8 cellular contexts compared by ENCODE assay signal in genomic region chr11:1572200-1573076, GRCh38. TPM values are rescaled to one million over a fixed set of nuclear protein-coding genes. Genes with fewer than 3 reads are reported as not detected.
DNase-seq lines count a peak whose midpoint lies in the region; ATAC-seq, FAIRE-seq and TF ChIP-seq lines count a peak whose summit lies in the region.

DUSP8 (minus strand) TSS chr11:1572271; CDS start chr11:1565826, 6,445 bp downstream.

- no peak for TF ChIP-seq POLR2A in GM12892 (IDR thresholded peaks at IDR 0.05; ENCODE audit: low read depth, low read length)

- no peaks in the 10 kb centered on the region for H3K36me3 ChIP-seq in left lung

- H3K4me1 ChIP-seq in left lung, result peaks cover 8 to 34% of the 10 kb centered on the region in 2 donors

- peak within 1 kb of the TSS; percentile 30 for H3K4me3 Mint-ChIP-seq in activated CD4-positive, alpha-beta memory T cell treated with anti-CD3 and anti-CD28 coated beads, Interleukin-2, amount 10 ng/mL, durations not matched to agents 7 days and 5 days

- H3K9me3 ChIP-seq in left lung, result no peaks in the 10 kb centered on the region

- no peak for TF ChIP-seq CTCF in left lung (IDR thresholded peaks at IDR 0.05)

- peak; percentile 67 for FAIRE-seq in GM12892 (lab: Jason Lieb, UNC)

- H3K27me3 Mint-ChIP-seq in activated CD4-positive, alpha-beta memory T cell treated with anti-CD3 and anti-CD28 coated beads, Interleukin-2, amount 10 ng/mL, durations not matched to agents 7 days and 5 days, result peaks cover 35% of the 10 kb centered on the region

- H3K9me3 Mint-ChIP-seq in activated CD4-positive, alpha-beta memory T cell treated with anti-CD3 and anti-CD28 coated beads, Interleukin-2, amount 10 ng/mL, durations not matched to agents 7 days and 5 days, result no peaks in the 10 kb centered on the region

- intact Hi-C loops in left lung (cut with DNase I), result no loop called here

- peak within 1 kb of the TSS; percentile 48 to 53 for H3K4me3 ChIP-seq in left lung

- POLR2A ChIA-PET in activated CD4-positive, alpha-beta memory T cell treated with anti-CD3 and anti-CD28 coated beads, Interleukin-2, amount 10 ng/mL, durations not matched to agents 7 days and 5 days (lab: Charles Lee), result interaction anchor here (1.1 kb wide), 1 partner anchor 17 kb away, joined by 3 read pairs; no protein-coding TSS in a partner anchor

- no peaks in the 10 kb centered on the region for H3K36me3 Mint-ChIP-seq in activated CD4-positive, alpha-beta memory T cell treated with anti-CD3 and anti-CD28 coated beads, Interleukin-2, amount 10 ng/mL, durations not matched to agents 7 days and 5 days (ENCODE audit: low read depth)

- ATAC-seq in HG03135 (IDR thresholded peaks at IDR 0.05; ENCODE audit: unreplicated experiment), result peak; percentile 50
- peak; percentile 45 for ATAC-seq in left lung
- no peak for ATAC-seq in GM21447 (IDR thresholded peaks at IDR 0.05; ENCODE audit: unreplicated experiment)

- H3K4me1 Mint-ChIP-seq in activated CD4-positive, alpha-beta memory T cell treated with anti-CD3 and anti-CD28 coated beads, Interleukin-2, amount 10 ng/mL, durations not matched to agents 7 days and 5 days, result peaks cover 11% of the 10 kb centered on the region

- peak within 1 kb of the TSS; percentile 53 to 83 for H3K27ac ChIP-seq in left lung

- CTCF ChIA-PET in activated CD4-positive, alpha-beta memory T cell treated with anti-CD3 and anti-CD28 coated beads, Interleukin-2, amount 10 ng/mL, durations not matched to agents 7 days and 5 days (lab: Charles Lee), result interaction anchor here (0.7 to 5.1 kb wide), 2 partner anchors 25 to 26 kb away, joined by 6 to 44 read pairs; no protein-coding TSS in a partner anchor

- DNase-seq in GM12892 (ENCODE audit: insufficient read length) (peak; percentile 90), NCI-H510A (lab: John Stamatoyannopoulos, UW) (peak; percentile 63), dermis microvascular lymphatic vessel endothelial cell (ENCODE audit: low read depth in 2 of 2) (peak; percentile 64 to 89), left lung (peak; percentile 88)
- DNase-seq in activated CD4-positive, alpha-beta memory T cell treated with anti-CD3 and anti-CD28 coated beads, Interleukin-2, amount 10 ng/mL, durations not matched to agents 7 days and 5 days, result peak; percentile 92
- DNase-seq in stimulated activated CD4-positive, alpha-beta T cell treated with anti-CD3 and anti-CD28 coated beads, Interleukin-1b, Interleukin-23, amount 100 ng/mL, for 24 hours (ENCODE audit: low read depth in 4 of 4, low spot score in 1 of 4), result peak; percentile 79 to 88 (median 85)

- H3K27ac Mint-ChIP-seq in activated CD4-positive, alpha-beta memory T cell treated with anti-CD3 and anti-CD28 coated beads, Interleukin-2, amount 10 ng/mL, durations not matched to agents 7 days and 5 days, result no peak within 1 kb of the TSS

- peaks cover 3 to 81% of the 10 kb centered on the region in 2 donors for H3K27me3 ChIP-seq in left lung

RNA-seq across cellular contexts. Expression of gene DUSP8, which starts in this region (rescaled TPM):
- polyA plus RNA-seq in GM12892 (2012; ENCODE audit: missing spikeins), result 0.17 TPM
- total RNA-seq in activated CD4-positive, alpha-beta memory T cell treated with anti-CD3 and anti-CD28 coated beads, Interleukin-2, amount 10 ng/mL, durations not matched to agents 7 days and 5 days, result 1 to 10 TPM; 2.6 to 2.7 TPM
- total RNA-seq in dermis microvascular lymphatic vessel endothelial cell (0.26 and 0.76 TPM in 2 replicates), left lung (10 to 100 TPM in 1 of 2 donors, 1 to 10 TPM in 1; 9.9 to 21.8 TPM)

Comparison
In these comparisons a context has a peak if more than half of its experiments do, and no peak if none do; other contexts are left out.
1. Peak in DNase-seq in dermis microvascular lymphatic vessel endothelial cell; RNA of the gene not detected or under 1 TPM.